ENCODE assay signal across 8 cellular contexts in the genomic region with DNA sequence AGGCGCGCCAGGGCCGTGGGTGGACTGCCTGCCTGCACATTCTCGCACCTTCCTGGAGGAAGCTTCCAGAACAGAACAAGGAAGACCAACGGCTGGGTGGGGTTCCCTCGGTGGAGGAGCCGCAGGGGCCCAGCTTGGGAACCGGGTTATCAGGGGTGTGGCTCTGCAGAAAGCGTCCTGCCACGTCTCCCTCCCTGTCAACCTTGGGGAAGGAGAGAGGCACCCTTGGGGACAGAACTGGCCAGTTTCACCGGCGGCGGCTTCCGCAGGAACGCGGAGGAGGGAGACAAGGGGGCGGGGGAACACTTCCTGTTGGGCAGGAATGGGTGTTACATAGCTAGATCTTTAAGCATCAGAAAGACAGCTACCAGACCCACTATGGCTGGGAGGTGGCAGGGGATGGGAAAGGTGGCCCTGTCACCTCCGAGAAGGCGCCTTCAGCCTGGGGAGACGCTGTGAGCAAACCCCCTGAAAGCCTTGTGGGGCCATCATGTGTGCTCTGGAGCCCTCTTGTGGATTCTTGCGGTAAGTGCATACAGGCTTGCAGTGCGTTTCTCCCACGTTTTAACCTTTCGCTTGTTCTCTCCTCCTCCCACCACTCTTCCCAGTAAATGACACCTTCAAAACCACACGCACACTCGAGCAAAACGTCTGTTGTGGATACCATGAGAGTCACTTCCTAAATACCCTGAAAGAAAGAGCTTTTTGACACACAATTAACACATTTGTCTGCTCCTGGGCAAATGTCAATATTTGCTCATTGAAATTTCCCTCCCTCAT.
DNase-seq lines count a peak whose midpoint lies in the region; ATAC-seq and TF ChIP-seq lines count a peak whose summit lies in the region.

No MANE protein-coding gene starts in this region.

- H3K4me3 Mint-ChIP-seq in effector memory CD8-positive, alpha-beta T cell: peak overlapping the region; percentile 64 to 87
- H3K4me3 Mint-ChIP-seq in memory B cell: peak overlapping the region; percentile 79

- H3K27ac Mint-ChIP-seq in effector memory CD8-positive, alpha-beta T cell: peak overlapping the region; percentile 50 to 86
- H3K27ac Mint-ChIP-seq in memory B cell: no peak overlapping the region

- no peaks in the 10 kb centered on the region for H3K9me3 Mint-ChIP-seq in effector memory CD8-positive, alpha-beta T cell
- no peaks in the 10 kb centered on the region for H3K9me3 Mint-ChIP-seq in memory B cell

- ATAC-seq in effector memory CD8-positive, alpha-beta T cell (replicated peaks): peak; percentile 93
- ATAC-seq in memory B cell (ENCODE audit: low read depth): peak; percentile 87
- no peak for ATAC-seq in GM19023 (IDR thresholded peaks at IDR 0.05; ENCODE audit: unreplicated experiment)

- TF ChIP-seq CTCF in GM10266 (IDR thresholded peaks at IDR 0.05; ENCODE audit: control insufficient read depth, insufficient read depth, low read depth, missing control alignments): peak; percentile 92

- H3K36me3 Mint-ChIP-seq in effector memory CD8-positive, alpha-beta T cell (ENCODE audit: insufficient read depth): peaks cover 3% of the 10 kb centered on the region
- no peaks in the 10 kb centered on the region for H3K36me3 Mint-ChIP-seq in memory B cell

- peaks cover 6 to 21% of the 10 kb centered on the region in 2 donors for H3K27me3 Mint-ChIP-seq in effector memory CD8-positive, alpha-beta T cell
- peaks cover 33% of the 10 kb centered on the region for H3K27me3 Mint-ChIP-seq in memory B cell

- DNase-seq in GM10266 (ENCODE audit: extremely low spot score) (peak; percentile 79), HK-2 (ENCODE audit: unreplicated experiment) (peak; percentile 69), NCI-H82 treated with DMSO at 0.1 percent for 48 hours (lab: John Stamatoyannopoulos, UW; ENCODE audit: unreplicated experiment) (peak; percentile 71), memory B cell (ENCODE audit: low spot score in 2 of 2) (peak; percentile 64)
- peak; percentile 90 for DNase-seq in activated CD8-positive, alpha-beta memory T cell treated with anti-CD3 and anti-CD28 coated beads for 24 hours
- DNase-seq in effector memory CD8-positive, alpha-beta T cell: peak; percentile 63 to 70 (median 69)
- peak; percentile 59 for DNase-seq in stimulated activated CD8-positive, alpha-beta memory T cell treated with anti-CD3 and anti-CD28 coated beads, Interleukin-12 subunit alpha, Interleukin-12 subunit beta, amount 100 ng/mL, for 1 hour (ENCODE audit: low read depth)

- H3K4me1 Mint-ChIP-seq in effector memory CD8-positive, alpha-beta T cell (ENCODE audit: low read depth in 2 of 2): peaks cover 6 to 10% of the 10 kb centered on the region in 2 donors
- H3K4me1 Mint-ChIP-seq in memory B cell: peaks cover 4% of the 10 kb centered on the region
